In genomic region chr15:28975766-28976179, GRCh38 we compare ENCODE assay signal across 9 cellular contexts.
DNase-seq lines count a peak whose midpoint lies in the region; ATAC-seq and TF ChIP-seq lines count a peak whose summit lies in the region.
"Had no signal": no experiment of that assay in that cellular context is flagged by ENCODE, and none has a peak within 500 bp of the region (broad histone marks: within the 10 kb centered on the region; RNA-seq: fewer than 3 reads in every experiment).

No MANE protein-coding gene starts in this region.

- no peaks in the 10 kb centered on the region for H3F3A ChIP-seq in PC-3 (ENCODE audit: low read length, unreplicated experiment)

- H3K4me1 ChIP-seq in Caco-2 (no peaks in the 10 kb centered on the region), PC-3 (ENCODE audit: insufficient read depth, low read length) (peaks cover 14% of the 10 kb centered on the region)

- H2AFZ ChIP-seq in PC-3 (ENCODE audit: low read length) = no peak overlapping the region

- H3K27me3 Mint-ChIP-seq in Caco-2 (ENCODE audit: insufficient read depth, unreplicated experiment) = peaks cover 18% of the 10 kb centered on the region
- no peaks in the 10 kb centered on the region for H3K27me3 Mint-ChIP-seq in activated T-cell treated with anti-CD3 and anti-CD28 coated beads, Interleukin-2, amount 50 U/mL, for 24 hours

- H3K9me3 ChIP-seq in Caco-2 = no peaks in the 10 kb centered on the region
- H3K9me3 ChIP-seq in PC-3 (ENCODE audit: low read length) = no peaks in the 10 kb centered on the region
- H3K9me3 ChIP-seq: SJSA1 had no signal

- TF ChIP-seq CTCF in Caco-2 (IDR thresholded peaks at IDR 0.05; ENCODE audit: insufficient read depth in 1 of 2, low read depth in 1 of 2, low read length in 1 of 2, severe bottlenecking in 1 of 2, unreplicated experiment in 1 of 2) (peak; percentile 46 to 82), PC-3 (conservative IDR thresholded peaks at IDR 0.05; ENCODE audit: low read depth, low read length) (peak; percentile 96), foreskin fibroblast (IDR thresholded peaks at IDR 0.05; ENCODE audit: low read depth, low read length) (peak; percentile 64)

- POLR2A ChIA-PET in Caco-2 (lab: Charles Lee) = no interaction called here
- POLR2A ChIA-PET in PC-3 (lab: Charles Lee; ENCODE audit: unreplicated experiment) = no interaction called here

- no peak overlapping the region for H3K27ac ChIP-seq in PC-3 (ENCODE audit: low read length)
- H3K27ac ChIP-seq: SJSA1 had no signal

- H3K36me3 ChIP-seq in Caco-2 (ENCODE audit: control insufficient read depth, insufficient read depth, low read length) (no peaks in the 10 kb centered on the region), PC-3 (ENCODE audit: low read depth, low read length) (no peaks in the 10 kb centered on the region)
- H3K36me3 ChIP-seq: SJSA1 had no signal

- DNase-seq in Caco-2 (peak in 1 of 2 experiments; percentile 59), PC-3 (peak; percentile 80), foreskin fibroblast (peak; percentile 35 to 77), hippocampal formation (lab: John Stamatoyannopoulos, UW) (no peak)
- DNase-seq in activated T-cell treated with anti-CD3 and anti-CD28 coated beads, Interleukin-2, amount 50 U/mL, for 24 hours = peak; percentile 69
- DNase-seq in stimulated activated CD4-positive, alpha-beta T cell treated with anti-CD3 and anti-CD28 coated beads, Interleukin-15, amount 100 ng/mL, for 1 hour (ENCODE audit: low read depth in 1 of 2, low spot score in 1 of 2) = peak; percentile 32 to 36

- H3K9me2 ChIP-seq in PC-3 (replicated peaks; ENCODE audit: low read length) = no peaks in the 10 kb centered on the region

- no peak overlapping the region for H3K4me2 ChIP-seq in PC-3 (ENCODE audit: low read length)

- H3K4me3 ChIP-seq in Caco-2 (ENCODE audit: low read depth, low read length) (no peak overlapping the region), PC-3 (ENCODE audit: low read length) (no peak overlapping the region), foreskin fibroblast (ENCODE audit: low read depth in 1 of 2, low read length in 2 of 2) (no peak overlapping the region)
- H3K4me3 ChIP-seq: SJSA1 had no signal

- intact Hi-C loops in Caco-2 (cut with micrococcal nuclease; ENCODE audit: unreplicated experiment) = no loop called here
- intact Hi-C loops in PC-3 (cut with micrococcal nuclease) = loop anchor here (1.0 to 5.0 kb wide), 3 partner anchors 62 to 188 kb away; no protein-coding TSS in a partner anchor

- H3K27me3 ChIP-seq in Caco-2 (replicated peaks; ENCODE audit: control insufficient read depth, insufficient read depth, low read length) = no peaks in the 10 kb centered on the region; the same call in 1 of the 2 replicates
- no peaks in the 10 kb centered on the region for H3K27me3 ChIP-seq in PC-3 (ENCODE audit: low read length)
- H3K27me3 ChIP-seq: SJSA1 had no signal

- no peaks in the 10 kb centered on the region for H3K9me3 Mint-ChIP-seq in Caco-2 (ENCODE audit: unreplicated experiment)
- no peaks in the 10 kb centered on the region for H3K9me3 Mint-ChIP-seq in activated T-cell treated with anti-CD3 and anti-CD28 coated beads, Interleukin-2, amount 50 U/mL, for 24 hours

- H4K20me1 ChIP-seq in PC-3 (ENCODE audit: low read length) = peaks cover 16% of the 10 kb centered on the region

- CTCF ChIA-PET in Caco-2 (lab: Charles Lee) = no interaction called here
- CTCF ChIA-PET in PC-3 (lab: Charles Lee) = no interaction called here

- ATAC-seq in HG03354 (IDR thresholded peaks at IDR 0.05; ENCODE audit: poor library complexity, severe bottlenecking, unreplicated experiment) (peak; percentile 43), PC-3 (peak; percentile 50), HG02852 (IDR thresholded peaks at IDR 0.05; ENCODE audit: unreplicated experiment) (no peak)

- no peak overlapping the region for H3K27ac Mint-ChIP-seq in Caco-2 (ENCODE audit: unreplicated experiment)
- H3K27ac Mint-ChIP-seq in activated T-cell treated with anti-CD3 and anti-CD28 coated beads, Interleukin-2, amount 50 U/mL, for 24 hours = no peak overlapping the region

- BruUV-seq in Caco-2 (replicated peaks; lab: Mats Ljungman, UMichigan) (no TSS peak), PC-3 (replicated peaks; lab: Mats Ljungman, UMichigan) (no TSS peak)

- no peak overlapping the region for H3K4me3 Mint-ChIP-seq in Caco-2 (ENCODE audit: unreplicated experiment)
- no peak overlapping the region for H3K4me3 Mint-ChIP-seq in activated T-cell treated with anti-CD3 and anti-CD28 coated beads, Interleukin-2, amount 50 U/mL, for 24 hours

- no peak overlapping the region for H3K9ac ChIP-seq in PC-3 (ENCODE audit: low read length)

- no peaks in the 10 kb centered on the region for H3K36me3 Mint-ChIP-seq in Caco-2 (ENCODE audit: insufficient read depth, unreplicated experiment)
- H3K36me3 Mint-ChIP-seq in activated T-cell treated with anti-CD3 and anti-CD28 coated beads, Interleukin-2, amount 50 U/mL, for 24 hours (ENCODE audit: low read depth) = no peaks in the 10 kb centered on the region

- no peaks in the 10 kb centered on the region for H3K4me1 Mint-ChIP-seq in Caco-2 (ENCODE audit: low read depth, unreplicated experiment)
- H3K4me1 Mint-ChIP-seq in activated T-cell treated with anti-CD3 and anti-CD28 coated beads, Interleukin-2, amount 50 U/mL, for 24 hours (ENCODE audit: low read depth) = peaks cover 38% of the 10 kb centered on the region

- H3K79me2 ChIP-seq in PC-3 (ENCODE audit: low read length) = no peaks in the 10 kb centered on the region

Comparison
In these comparisons a context has a peak if more than half of its experiments do, and no peak if none do; other contexts are left out.
1. DNase-seq: peak in PC-3 (single experiment), activated T-cell treated with anti-CD3 and anti-CD28 coated beads, Interleukin-2, amount 50 U/mL, for 24 hours (single experiment), foreskin fibroblast (2 of 2) and stimulated activated CD4-positive, alpha-beta T cell treated with anti-CD3 and anti-CD28 coated beads, Interleukin-15, amount 100 ng/mL, for 1 hour (2 of 2); none in hippocampal formation (0 of 2).
2. Peak in every context shown above with its lines, with median percentiles within 50 percentile points of each other: CTCF ChIP-seq.